ENCODE assay signal across 8 cellular contexts in the genomic region with DNA sequence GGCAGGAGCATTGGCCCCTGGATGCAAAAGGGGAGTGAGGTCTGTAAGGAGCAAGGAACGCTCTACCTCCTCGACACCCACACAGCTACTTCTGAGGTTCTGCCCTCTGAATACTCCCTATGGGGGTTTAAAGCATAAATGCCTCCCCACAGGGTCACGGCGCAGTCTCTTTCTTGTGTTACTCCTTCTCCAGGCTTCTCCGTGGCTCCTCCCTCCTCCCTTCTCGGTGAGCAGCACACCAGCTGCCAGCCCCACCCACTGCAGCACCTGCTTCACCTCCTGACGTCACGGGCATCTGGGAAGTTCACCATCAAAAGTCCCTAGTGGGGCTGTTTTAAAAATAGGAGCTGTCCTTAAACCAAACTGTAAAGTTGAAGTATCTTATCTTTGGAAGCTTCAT.
DNase-seq lines count a peak whose midpoint lies in the region; TF ChIP-seq lines count a peak whose summit lies in the region.

No MANE protein-coding gene starts in this region.

- no peaks in the 10 kb centered on the region for H3K27me3 ChIP-seq in endocrine pancreas (ENCODE audit: control insufficient read depth, insufficient read depth, low read length)
- no peaks in the 10 kb centered on the region for H3K27me3 ChIP-seq in sigmoid colon

- H3K4me1 ChIP-seq in HEK293 (ENCODE audit: control insufficient read depth, insufficient read depth, low read length) = peaks cover 12% of the 10 kb centered on the region
- peaks cover 13% of the 10 kb centered on the region for H3K4me1 ChIP-seq in endocrine pancreas (ENCODE audit: control insufficient read depth, insufficient read depth, low read length)
- no peaks in the 10 kb centered on the region for H3K4me1 ChIP-seq in sigmoid colon

- 12 to 38% methylated on average over 8 of the region's 8 CpGs for WGBS in sigmoid colon, 2 donors

- POLR2A ChIA-PET in HEK293 (lab: Yijun Ruan, JAX) = interaction anchor here (1.0 kb wide), 1 partner anchor 51 kb away, joined by 3 read pairs; no protein-coding TSS in a partner anchor

- H3K4me3 ChIP-seq in HEK293 (ENCODE audit: low read depth, low read length) (no peak overlapping the region), endocrine pancreas (ENCODE audit: control insufficient read depth, insufficient read depth, low read length) (peak overlapping the region; percentile 47), sigmoid colon (no peak overlapping the region)

- TF ChIP-seq EP300 in sigmoid colon (IDR thresholded peaks at IDR 0.05) = no peak

- no peak overlapping the region for H3K9ac ChIP-seq in endocrine pancreas (ENCODE audit: control insufficient read depth, insufficient read depth, low read length)

- intact Hi-C loops in sigmoid colon (cut with DNase I) = no loop called here

- DNase-seq in NCI-H526 treated with DMSO at 0.1 percent for 48 hours (lab: John Stamatoyannopoulos, UW) = peak; percentile 63
- peak; percentile 11 to 12 for DNase-seq in stimulated activated CD4-positive, alpha-beta T cell treated with anti-CD3 and anti-CD28 coated beads, Interleukin-4, amount 100 ng/mL, for 48 hours (ENCODE audit: low read depth in 2 of 2)
- DNase-seq in sigmoid colon = no peak
- DNase-seq in activated gamma-delta T cell (lab: John Stamatoyannopoulos, UW) = no peak
- no peak for DNase-seq in activated gamma-delta T cell treated with Interleukin-2 at 50 U/mL for 16 hours
- DNase-seq in AG08396 (ENCODE audit: low spot score) = no peak

- TF ChIP-seq CTCF in HEK293 (tag by site-specific recombination; IDR thresholded peaks at IDR 0.05) = no peak
- no peak for TF ChIP-seq CTCF in sigmoid colon (IDR thresholded peaks at IDR 0.05)

- H3K36me3 ChIP-seq in HEK293 (ENCODE audit: control insufficient read depth in 2 of 2, insufficient read depth in 1 of 2, low read length in 2 of 2) (no peaks in the 10 kb centered on the region; a peak in 1 of 3 replicates), endocrine pancreas (ENCODE audit: control insufficient read depth, insufficient read depth, low read length) (no peaks in the 10 kb centered on the region), sigmoid colon (no peaks in the 10 kb centered on the region)

- CTCF ChIA-PET in HEK293 (lab: Yijun Ruan, JAX) = interaction anchor here (0.7 to 2.0 kb wide), 3 partner anchors 10 to 79 kb away, joined by 3 to 9 read pairs (median 5); no protein-coding TSS in a partner anchor

- no peaks in the 10 kb centered on the region for H3K9me3 ChIP-seq in HEK293 (ENCODE audit: control insufficient read depth, insufficient read depth, low read depth, low read length)
- H3K9me3 ChIP-seq in endocrine pancreas (ENCODE audit: control insufficient read depth, low read length) = no peaks in the 10 kb centered on the region
- H3K9me3 ChIP-seq in sigmoid colon = no peaks in the 10 kb centered on the region

- H3K27ac ChIP-seq in HEK293 (ENCODE audit: extremely low read depth, low read depth, low read length) (no peak overlapping the region), sigmoid colon (no peak overlapping the region)

- TF ChIP-seq POLR2A in sigmoid colon (IDR thresholded peaks at IDR 0.05) = no peak

TF ChIP-seq in HEK293, 187 proteins besides CTCF, POLR2A, EP300 and RAD21:
- TF ChIP-seq, protein P1, sequence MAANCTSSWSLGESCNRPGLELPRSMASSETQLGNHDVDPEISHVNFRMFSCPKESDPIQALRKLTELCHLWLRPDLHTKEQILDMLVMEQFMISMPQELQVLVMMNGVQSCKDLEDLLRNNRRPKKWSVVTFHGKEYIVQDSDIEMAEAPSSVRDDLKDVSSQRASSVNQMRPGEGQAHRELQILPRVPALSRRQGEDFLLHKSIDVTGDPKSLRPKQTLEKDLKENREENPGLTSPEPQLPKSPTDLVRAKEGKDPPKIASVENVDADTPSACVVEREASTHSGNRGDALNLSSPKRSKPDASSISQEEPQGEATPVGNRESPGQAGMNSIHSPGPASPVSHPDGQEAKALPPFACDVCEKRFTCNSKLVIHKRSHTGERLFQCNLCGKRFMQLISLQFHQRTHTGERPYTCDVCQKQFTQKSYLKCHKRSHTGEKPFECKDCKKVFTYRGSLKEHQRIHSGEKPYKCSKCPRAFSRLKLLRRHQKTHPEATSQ (tag by site-specific recombination; IDR thresholded peaks at IDR 0.05) = no peak
- TF ChIP-seq ZNF10 (tag by site-specific recombination; IDR thresholded peaks at IDR 0.05) (peak; percentile 70), ZBTB11 (tag by site-specific recombination; conservative IDR thresholded peaks at IDR 0.05; ENCODE audit: low read depth) (no peak), ZNF629 (tag by site-specific recombination; IDR thresholded peaks at IDR 0.05) (0 out of 2 replicates have a peak, but pooled peaks have one; percentile 56), ZNF280C (tag by site-specific recombination; IDR thresholded peaks at IDR 0.05) (no peak), ZNF423 (tag by site-specific recombination; IDR thresholded peaks at IDR 0.05) (no peak), ZNF394 (tag by site-specific recombination; IDR thresholded peaks at IDR 0.05; ENCODE audit: borderline replicate concordance) (peak; percentile 56; the same call in 1 of the 2 replicates), GLIS1 (tag by site-specific recombination; IDR thresholded peaks at IDR 0.05) (peak; percentile 31; the same call in 1 of the 2 replicates), WT1 (tag by site-specific recombination; IDR thresholded peaks at IDR 0.05) (peak; percentile 81)

Comparison
In these comparisons a context has a peak if more than half of its experiments do, and no peak if none do; other contexts are left out.
1. DNase-seq: peak in NCI-H526 treated with DMSO at 0.1 percent for 48 hours (single experiment) and stimulated activated CD4-positive, alpha-beta T cell treated with anti-CD3 and anti-CD28 coated beads, Interleukin-4, amount 100 ng/mL, for 48 hours (2 of 2); none in sigmoid colon (single experiment), activated gamma-delta T cell (single experiment), activated gamma-delta T cell treated with Interleukin-2 at 50 U/mL for 16 hours (single experiment) and AG08396 (single experiment).